ENCODE assay signal across 11 cellular contexts in genomic region chr2:201135396-201135795, GRCh38. TPM values are rescaled to one million over a fixed set of nuclear protein-coding genes. Genes with fewer than 3 reads are reported as not detected.
A peak's percentile ranks its signal among the peaks of the same experiment; 100 is the strongest.
DNase-seq lines count a peak whose midpoint lies in the region; ATAC-seq and TF ChIP-seq lines count a peak whose summit lies in the region.
"Had no signal": no experiment of that assay in that cellular context is flagged by ENCODE, and none has a peak within 500 bp of the region (broad histone marks: within the 10 kb centered on the region; RNA-seq: fewer than 3 reads in every experiment).

No MANE protein-coding gene starts in this region.

- H3K4me1 ChIP-seq in RWPE2 (ENCODE audit: insufficient read depth, poor library complexity, severe bottlenecking) (peaks cover 27% of the 10 kb centered on the region), esophagus squamous epithelium (peaks cover 14 to 75% (median 56%) of the 10 kb centered on the region in 3 donors), spleen (peaks cover 31 to 96% (median 64%) of the 10 kb centered on the region in 6 donors)

- H3K27ac ChIP-seq in RWPE2 (ENCODE audit: poor library complexity, severe bottlenecking): peak overlapping the region; percentile 77
- peak overlapping the region; percentile 15 to 100 (median 68) for H3K27ac ChIP-seq in esophagus squamous epithelium
- peak overlapping the region in 5 of 8 donors; percentile 23 to 100 (median 62) for H3K27ac ChIP-seq in spleen
- H3K27ac ChIP-seq: RWPE1 had no signal

- no peaks in the 10 kb centered on the region for H3K27me3 Mint-ChIP-seq in activated CD4-positive, alpha-beta T cell treated with anti-CD3 and anti-CD28 coated beads, Interleukin-2, amount 10 ng/mL, durations not matched to agents 24 days and 14 days

- no peak for DNase-seq in activated CD4-positive, alpha-beta T cell treated with anti-CD3 and anti-CD28 coated beads, Interleukin-2, amount 10 ng/mL, durations not matched to agents 24 days and 14 days
- DNase-seq in activated CD4-positive, alpha-beta T cell treated with anti-CD3 and anti-CD28 coated beads, Interleukin-2, amount 50 U/mL, for 48 hours: no peak
- DNase-seq in RWPE2 (ENCODE audit: low spot score): no peak
- no peak for DNase-seq in esophagus squamous epithelium (lab: John Stamatoyannopoulos, UW)
- DNase-seq in spleen: no peak
- DNase-seq in HUDEP-2 (lab: John Stamatoyannopoulos, UW; ENCODE audit: unreplicated experiment in 76 of 76): no peak
- DNase-seq in EL: no peak
- no peak for DNase-seq in SIG-M5 (lab: John Stamatoyannopoulos, UW)
- DNase-seq: endodermal cell had no signal

- peaks cover 89% of the 10 kb centered on the region for H3K36me3 Mint-ChIP-seq in activated CD4-positive, alpha-beta T cell treated with anti-CD3 and anti-CD28 coated beads, Interleukin-2, amount 10 ng/mL, durations not matched to agents 24 days and 14 days (ENCODE audit: low read depth)

- H3K27me3 ChIP-seq in RWPE2 (ENCODE audit: insufficient read depth, poor library complexity, severe bottlenecking) (no peaks in the 10 kb centered on the region), esophagus squamous epithelium (no peaks in the 10 kb centered on the region), spleen (replicated peaks in 1 of 7) (no peaks in the 10 kb centered on the region)

- H3K36me3 ChIP-seq in RWPE2 (ENCODE audit: low read depth) (peaks cover 29% of the 10 kb centered on the region), esophagus squamous epithelium (peaks cover 33 to 78% (median 37%) of the 10 kb centered on the region in 3 donors), spleen (peaks cover 7 to 100% (median 80%) of the 10 kb centered on the region in 6 donors)

- intact Hi-C loops in activated CD4-positive, alpha-beta T cell treated with anti-CD3 and anti-CD28 coated beads, Interleukin-2, amount 10 ng/mL, durations not matched to agents 24 days and 14 days (cut with micrococcal nuclease): no loop called here
- intact Hi-C loops in esophagus squamous epithelium (cut with DNase I): no loop called here
- intact Hi-C loops in spleen (cut with DNase I; ENCODE audit: low total_unique reads): no loop called here

- no peak for TF ChIP-seq CTCF in RWPE2 (IDR thresholded peaks at IDR 0.05; ENCODE audit: poor library complexity, severe bottlenecking)
- no peak for TF ChIP-seq CTCF in esophagus squamous epithelium (IDR thresholded peaks at IDR 0.05)
- TF ChIP-seq CTCF in spleen (IDR thresholded peaks at IDR 0.05 in 8 of 11, conservative IDR thresholded peaks at IDR 0.05 in 3 of 11): no peak

- H3K4me3 ChIP-seq in RWPE2 (ENCODE audit: severe bottlenecking) (no peak overlapping the region), esophagus squamous epithelium (no peak overlapping the region), spleen (no peak overlapping the region)

- peaks cover 51% of the 10 kb centered on the region for H3K4me1 Mint-ChIP-seq in activated CD4-positive, alpha-beta T cell treated with anti-CD3 and anti-CD28 coated beads, Interleukin-2, amount 10 ng/mL, durations not matched to agents 24 days and 14 days

- peak overlapping the region; percentile 78 for H3K27ac Mint-ChIP-seq in activated CD4-positive, alpha-beta T cell treated with anti-CD3 and anti-CD28 coated beads, Interleukin-2, amount 10 ng/mL, durations not matched to agents 24 days and 14 days
- H3K27ac Mint-ChIP-seq: endodermal cell had no signal

- H3K4me3 Mint-ChIP-seq in activated CD4-positive, alpha-beta T cell treated with anti-CD3 and anti-CD28 coated beads, Interleukin-2, amount 10 ng/mL, durations not matched to agents 24 days and 14 days: peak overlapping the region; percentile 70
- H3K4me3 Mint-ChIP-seq: endodermal cell had no signal

- no peaks in the 10 kb centered on the region for H3K9me3 ChIP-seq in RWPE2 (ENCODE audit: severe bottlenecking)
- no peaks in the 10 kb centered on the region for H3K9me3 ChIP-seq in esophagus squamous epithelium
- H3K9me3 ChIP-seq in spleen: no peaks in the 10 kb centered on the region

- no peaks in the 10 kb centered on the region for H3K9me3 Mint-ChIP-seq in activated CD4-positive, alpha-beta T cell treated with anti-CD3 and anti-CD28 coated beads, Interleukin-2, amount 10 ng/mL, durations not matched to agents 24 days and 14 days
- H3K9me3 Mint-ChIP-seq: endodermal cell had no signal

- no peak for ATAC-seq in RWPE2 (ENCODE audit: low read depth)
- ATAC-seq: HCT116 had no signal

- no peak for TF ChIP-seq POLR2A in esophagus squamous epithelium (IDR thresholded peaks at IDR 0.05)
- TF ChIP-seq POLR2A in spleen (IDR thresholded peaks at IDR 0.05): no peak

- 62 to 77% methylated on average over 3 of the region's 3 CpGs for WGBS in esophagus squamous epithelium, 2 donors
- WGBS in spleen, 5 donors: 64 to 74% (median 71%) methylated on average over 3 of the region's 3 CpGs

RNA-seq across cellular contexts. Expression of gene CFLAR, which starts 19.4 kb away (rescaled TPM):
- 402 and 415 TPM in 2 replicates for total RNA-seq in activated CD4-positive, alpha-beta T cell treated with anti-CD3 and anti-CD28 coated beads, Interleukin-2, amount 10 ng/mL, durations not matched to agents 24 days and 14 days
- 100 to 1,000 TPM in 2 of 4 donors, 10 to 100 TPM in 2; 71.9 to 132 (median 114) TPM for total RNA-seq in esophagus squamous epithelium
- 100 to 1,000 TPM; 313 to 511 (median 379) TPM for total RNA-seq in spleen
- polyA plus RNA-seq in spleen: 100 to 1,000 TPM in 1 of 3 donors, 10 to 100 TPM in 2; 64.0 to 101 (median 68.4) TPM

RNA-seq across cellular contexts. Expression of gene CASP10, which starts 47.5 kb away (rescaled TPM):
- total RNA-seq in activated CD4-positive, alpha-beta T cell treated with anti-CD3 and anti-CD28 coated beads, Interleukin-2, amount 10 ng/mL, durations not matched to agents 24 days and 14 days: 12.7 and 13.1 TPM in 2 replicates
- total RNA-seq in esophagus squamous epithelium: 10 to 100 TPM in 3 of 4 donors, 1 to 10 TPM in 1; 9.0 to 22.0 (median 15.0) TPM
- 10 to 100 TPM; 42.5 to 75.6 (median 55.3) TPM for total RNA-seq in spleen
- 10 to 100 TPM in 2 of 3 donors, 1 to 10 TPM in 1; 5.6 to 13.3 (median 10.2) TPM for polyA plus RNA-seq in spleen
